ENCODE assay signal across 8 cellular contexts in the genomic region with DNA sequence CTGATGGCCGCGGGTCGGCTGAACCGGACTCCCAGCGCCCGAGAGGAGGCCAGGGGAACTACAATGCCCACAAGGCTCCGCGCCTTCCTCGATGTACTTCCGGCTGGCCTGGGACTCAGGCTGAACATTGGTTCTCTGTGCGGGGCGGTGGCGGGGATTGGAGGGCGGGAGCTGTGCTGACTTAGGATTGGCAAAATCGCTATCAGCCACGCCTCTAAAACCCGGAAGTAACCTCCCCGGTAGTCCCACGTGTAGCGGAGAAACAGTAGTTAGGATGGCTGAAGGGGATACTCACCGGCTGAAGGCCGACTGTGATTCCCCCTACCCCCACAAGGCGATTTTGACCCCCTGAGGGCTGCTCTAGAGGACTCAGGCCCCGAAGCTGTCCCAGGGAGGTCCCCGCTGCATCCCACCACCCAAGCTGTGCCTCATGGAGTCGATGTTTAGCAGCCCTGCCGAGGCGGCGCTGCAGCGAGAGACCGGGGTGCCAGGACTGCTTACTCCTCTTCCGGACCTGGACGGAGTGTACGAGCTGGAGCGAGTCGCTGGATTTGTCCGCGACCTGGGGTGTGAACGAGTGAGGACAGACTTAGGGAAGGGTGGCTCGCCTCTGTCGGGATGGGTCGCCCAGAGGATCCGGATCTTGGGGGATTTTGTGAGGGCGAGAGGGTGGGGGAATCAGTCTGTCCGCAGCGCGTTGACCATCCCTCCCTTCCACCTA. TPM values are rescaled to one million over a fixed set of nuclear protein-coding genes. Genes with fewer than 3 reads are reported as not detected.
DNase-seq lines count a peak whose midpoint lies in the region; TF ChIP-seq lines count a peak whose summit lies in the region.

A gene with protein sequence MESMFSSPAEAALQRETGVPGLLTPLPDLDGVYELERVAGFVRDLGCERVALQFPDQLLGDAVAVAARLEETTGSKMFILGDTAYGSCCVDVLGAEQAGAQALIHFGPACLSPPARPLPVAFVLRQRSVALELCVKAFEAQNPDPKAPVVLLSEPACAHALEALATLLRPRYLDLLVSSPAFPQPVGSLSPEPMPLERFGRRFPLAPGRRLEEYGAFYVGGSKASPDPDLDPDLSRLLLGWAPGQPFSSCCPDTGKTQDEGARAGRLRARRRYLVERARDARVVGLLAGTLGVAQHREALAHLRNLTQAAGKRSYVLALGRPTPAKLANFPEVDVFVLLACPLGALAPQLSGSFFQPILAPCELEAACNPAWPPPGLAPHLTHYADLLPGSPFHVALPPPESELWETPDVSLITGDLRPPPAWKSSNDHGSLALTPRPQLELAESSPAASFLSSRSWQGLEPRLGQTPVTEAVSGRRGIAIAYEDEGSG (plus strand): TSS at position 265 of the 721 bp plus-strand sequence. CDS start 166 bp downstream, at position 431.

- peaks cover 14% of the 10 kb centered on the region for H3F3A ChIP-seq in SK-N-SH (replicated peaks; ENCODE audit: insufficient read depth)

- H3K27me3 ChIP-seq in SK-N-SH (ENCODE audit: insufficient read depth): no peaks in the 10 kb centered on the region

- no peaks in the 10 kb centered on the region for H4K20me1 ChIP-seq in SK-N-SH (ENCODE audit: insufficient read depth)

- no peaks in the 10 kb centered on the region for H3K9me2 ChIP-seq in SK-N-SH

- H3K36me3 ChIP-seq in SK-N-SH (replicated peaks in 1 of 2; ENCODE audit: control insufficient read depth in 1 of 2, insufficient read depth in 2 of 2, low read length in 1 of 2): peaks cover 0 to 38% of the 10 kb centered on the region in 2 experiments

- H3K27ac ChIP-seq in SK-N-SH (ENCODE audit: low read depth in 2 of 2, low read length in 1 of 2): peak within 1 kb of the TSS; percentile 32 to 65; a peak in 3 of 4 replicates
- peak within 1 kb of the TSS; percentile 24 for H3K27ac ChIP-seq in temporal lobe (ENCODE audit: low read depth, low read length)

- DNase-seq in GM04503 (ENCODE audit: low read depth): peak; percentile 86
- peak; percentile 94 for DNase-seq in HFF-Myc (ENCODE audit: extremely low read depth, low read depth)
- peak; percentile 89 for DNase-seq in NCI-H1048 (lab: John Stamatoyannopoulos, UW)
- peak; percentile 96 for DNase-seq in SK-N-SH
- peak; percentile 97 for DNase-seq in activated naive CD4-positive, alpha-beta T cell treated with anti-CD3 and anti-CD28 coated beads, Interleukin-2, amount 50 U/mL, for 16 hours
- DNase-seq in globus pallidus (ENCODE audit: low spot score): peak; percentile 98
- DNase-seq in occipital lobe (lab: John Stamatoyannopoulos, UW): peak; percentile 97

- no peaks in the 10 kb centered on the region for H3K9me3 ChIP-seq in SK-N-SH

- TF ChIP-seq CTCF in HFF-Myc (IDR thresholded peaks at IDR 0.05; ENCODE audit: low read depth, low read length, missing control alignments): peak; percentile 3
- TF ChIP-seq CTCF in SK-N-SH (IDR thresholded peaks at IDR 0.05): peak; percentile 26

- peaks cover 3 to 23% of the 10 kb centered on the region in 2 experiments; a peak in 1 of 4 replicates for H3K4me1 ChIP-seq in SK-N-SH (ENCODE audit: control insufficient read depth in 1 of 2, insufficient read depth in 2 of 2, low read depth in 1 of 2, low read length in 1 of 2)

- H3K4me3 ChIP-seq in HFF-Myc (replicated peaks; ENCODE audit: low read depth, low read length): peak within 1 kb of the TSS; percentile 66
- H3K4me3 ChIP-seq in SK-N-SH (ENCODE audit: low read depth in 2 of 2, low read length in 1 of 2): peak within 1 kb of the TSS; percentile 98 to 100

- no peak for TF ChIP-seq EP300 in SK-N-SH (IDR thresholded peaks at IDR 0.05; ENCODE audit: borderline replicate concordance in 1 of 2, low read depth in 1 of 2, low read length in 1 of 2)

- TF ChIP-seq RAD21 in SK-N-SH (IDR thresholded peaks at IDR 0.05; ENCODE audit: low read length): no peak

- POLR2A ChIA-PET in SK-N-SH (lab: Yijun Ruan, JAX): interaction anchor here (0.9 to 1.4 kb wide), 4 partner anchors 8 to 61 kb away, joined by 3 to 4 read pairs (median 3); no protein-coding TSS in a partner anchor

- peaks cover 19% of the 10 kb centered on the region for H3K79me2 ChIP-seq in SK-N-SH (ENCODE audit: insufficient read depth)

- peak within 1 kb of the TSS; percentile 82 for H3K9ac ChIP-seq in SK-N-SH

- H2AFZ ChIP-seq in SK-N-SH (ENCODE audit: low read depth): peak within 1 kb of the TSS; percentile 90

- WGBS in SK-N-SH (ENCODE audit: low lambda C conversion rate): 2% methylated on average over 14 of the region's 47 CpGs

- CTCF ChIA-PET in SK-N-SH (lab: Yijun Ruan, JAX): interaction anchor here (0.6 to 1.2 kb wide), 4 partner anchors 35 to 440 kb away, joined by 3 to 4 read pairs (median 3); no protein-coding TSS in a partner anchor

- H3K4me2 ChIP-seq in SK-N-SH: peak within 1 kb of the TSS; percentile 95

TF ChIP-seq in SK-N-SH, 30 proteins besides CTCF, POLR2A, EP300 and RAD21 (continues in another document):
- TF ChIP-seq YY1 (IDR thresholded peaks at IDR 0.05; ENCODE audit: low read depth) (peak; percentile 77; the same call in 1 of the 2 replicates), POLR2AphosphoS5 (IDR thresholded peaks at IDR 0.05; ENCODE audit: low read depth, low read length) (peak; percentile 64), FOXM1 (IDR thresholded peaks at IDR 0.05; ENCODE audit: low read depth) (no peak), FOXJ3 (CRISPR knock-in tag; IDR thresholded peaks at IDR 0.05) (no peak), SMC3 (IDR thresholded peaks at IDR 0.05; ENCODE audit: low read depth, low read length) (no peak), TEAD4 (IDR thresholded peaks at IDR 0.05; ENCODE audit: borderline replicate concordance, insufficient read depth) (no peak), GABPA (IDR thresholded peaks at IDR 0.05; ENCODE audit: low read depth) (peak; percentile 92), ELF1 (IDR thresholded peaks at IDR 0.05) (peak; percentile 80), RCOR1 (IDR thresholded peaks at IDR 0.05; ENCODE audit: low read length) (no peak), FOSL2 (IDR thresholded peaks at IDR 0.05; ENCODE audit: borderline replicate concordance, low read depth) (no peak), JUND (IDR thresholded peaks at IDR 0.05) (no peak), GATA2 (CRISPR knock-in tag; IDR thresholded peaks at IDR 0.05) (no peak), SIN3A (IDR thresholded peaks at IDR 0.05; ENCODE audit: borderline replicate concordance, low read depth, low read length) (peak; percentile 93), TAF1 (IDR thresholded peaks at IDR 0.05; ENCODE audit: borderline replicate concordance, low read depth, low read length) (peak; percentile 53; the same call in 1 of the 2 replicates), MXI1 (IDR thresholded peaks at IDR 0.05; ENCODE audit: low read depth, low read length) (peak; percentile 99)
- TF ChIP-seq, protein P1, sequence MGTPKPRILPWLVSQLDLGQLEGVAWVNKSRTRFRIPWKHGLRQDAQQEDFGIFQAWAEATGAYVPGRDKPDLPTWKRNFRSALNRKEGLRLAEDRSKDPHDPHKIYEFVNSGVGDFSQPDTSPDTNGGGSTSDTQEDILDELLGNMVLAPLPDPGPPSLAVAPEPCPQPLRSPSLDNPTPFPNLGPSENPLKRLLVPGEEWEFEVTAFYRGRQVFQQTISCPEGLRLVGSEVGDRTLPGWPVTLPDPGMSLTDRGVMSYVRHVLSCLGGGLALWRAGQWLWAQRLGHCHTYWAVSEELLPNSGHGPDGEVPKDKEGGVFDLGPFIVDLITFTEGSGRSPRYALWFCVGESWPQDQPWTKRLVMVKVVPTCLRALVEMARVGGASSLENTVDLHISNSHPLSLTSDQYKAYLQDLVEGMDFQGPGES (IDR thresholded peaks at IDR 0.05; ENCODE audit: low read depth, low read length): peak; percentile 60
- TF ChIP-seq, protein P2, sequence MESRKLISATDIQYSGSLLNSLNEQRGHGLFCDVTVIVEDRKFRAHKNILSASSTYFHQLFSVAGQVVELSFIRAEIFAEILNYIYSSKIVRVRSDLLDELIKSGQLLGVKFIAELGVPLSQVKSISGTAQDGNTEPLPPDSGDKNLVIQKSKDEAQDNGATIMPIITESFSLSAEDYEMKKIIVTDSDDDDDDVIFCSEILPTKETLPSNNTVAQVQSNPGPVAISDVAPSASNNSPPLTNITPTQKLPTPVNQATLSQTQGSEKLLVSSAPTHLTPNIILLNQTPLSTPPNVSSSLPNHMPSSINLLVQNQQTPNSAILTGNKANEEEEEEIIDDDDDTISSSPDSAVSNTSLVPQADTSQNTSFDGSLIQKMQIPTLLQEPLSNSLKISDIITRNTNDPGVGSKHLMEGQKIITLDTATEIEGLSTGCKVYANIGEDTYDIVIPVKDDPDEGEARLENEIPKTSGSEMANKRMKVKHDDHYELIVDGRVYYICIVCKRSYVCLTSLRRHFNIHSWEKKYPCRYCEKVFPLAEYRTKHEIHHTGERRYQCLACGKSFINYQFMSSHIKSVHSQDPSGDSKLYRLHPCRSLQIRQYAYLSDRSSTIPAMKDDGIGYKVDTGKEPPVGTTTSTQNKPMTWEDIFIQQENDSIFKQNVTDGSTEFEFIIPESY (IDR thresholded peaks at IDR 0.05; ENCODE audit: borderline replicate concordance, low read depth): no peak
- TF ChIP-seq, protein P3, sequence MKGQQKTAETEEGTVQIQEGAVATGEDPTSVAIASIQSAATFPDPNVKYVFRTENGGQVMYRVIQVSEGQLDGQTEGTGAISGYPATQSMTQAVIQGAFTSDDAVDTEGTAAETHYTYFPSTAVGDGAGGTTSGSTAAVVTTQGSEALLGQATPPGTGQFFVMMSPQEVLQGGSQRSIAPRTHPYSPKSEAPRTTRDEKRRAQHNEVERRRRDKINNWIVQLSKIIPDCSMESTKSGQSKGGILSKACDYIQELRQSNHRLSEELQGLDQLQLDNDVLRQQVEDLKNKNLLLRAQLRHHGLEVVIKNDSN (IDR thresholded peaks at IDR 0.05; ENCODE audit: borderline replicate concordance, low read depth): peak; percentile 87
- TF ChIP-seq, protein P4, sequence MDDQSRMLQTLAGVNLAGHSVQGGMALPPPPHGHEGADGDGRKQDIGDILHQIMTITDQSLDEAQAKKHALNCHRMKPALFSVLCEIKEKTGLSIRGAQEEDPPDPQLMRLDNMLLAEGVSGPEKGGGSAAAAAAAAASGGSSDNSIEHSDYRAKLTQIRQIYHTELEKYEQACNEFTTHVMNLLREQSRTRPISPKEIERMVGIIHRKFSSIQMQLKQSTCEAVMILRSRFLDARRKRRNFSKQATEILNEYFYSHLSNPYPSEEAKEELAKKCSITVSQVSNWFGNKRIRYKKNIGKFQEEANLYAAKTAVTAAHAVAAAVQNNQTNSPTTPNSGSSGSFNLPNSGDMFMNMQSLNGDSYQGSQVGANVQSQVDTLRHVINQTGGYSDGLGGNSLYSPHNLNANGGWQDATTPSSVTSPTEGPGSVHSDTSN (IDR thresholded peaks at IDR 0.05): no peak

RNA-seq across cellular contexts. Expression of the gene that starts here (rescaled TPM):
- 76.9 and 97.5 TPM in 2 replicates for polyA plus RNA-seq in SK-N-SH (2012; rRNA removed)
- polyA plus RNA-seq in SK-N-SH (2012; cell fraction: cytosol; rRNA removed): 32.3 and 45.3 TPM in 2 replicates
- polyA plus RNA-seq in SK-N-SH (2012; cell fraction: nucleus; rRNA removed): 364 and 385 TPM in 2 replicates
- 15.9 TPM for total RNA-seq in occipital lobe
- 12.3 TPM for total RNA-seq in temporal lobe

Comparison
In these comparisons a context has a peak if more than half of its experiments do, and no peak if none do; other contexts are left out.
1. Peak in every context shown above with its lines: DNase-seq, H3K4me3 ChIP-seq and H3K27ac ChIP-seq.